10 cellular contexts compared by ENCODE assay signal in genomic region chr11:47271961-47272661, GRCh38. TPM values are rescaled to one million over a fixed set of nuclear protein-coding genes. Genes with fewer than 3 reads are reported as not detected.
DNase-seq lines count a peak whose midpoint lies in the region; ATAC-seq, FAIRE-seq and TF ChIP-seq lines count a peak whose summit lies in the region.
"Had no signal": no experiment of that assay in that cellular context is flagged by ENCODE, and none has a peak within 500 bp of the region (broad histone marks: within the 10 kb centered on the region; RNA-seq: fewer than 3 reads in every experiment).

No MANE protein-coding gene starts in this region.

- CTCF ChIA-PET in activated CD4-positive, alpha-beta memory T cell treated with anti-CD3 and anti-CD28 coated beads, Interleukin-2, amount 10 ng/mL, durations not matched to agents 7 days and 5 days (lab: Charles Lee), result interaction anchor here (1.1 to 2.6 kb wide), 5 partner anchors 13 to 140 kb away, joined by 3 to 12 read pairs (median 8); partner anchors contain the start of genes ACP2 and DDB2
- CTCF ChIA-PET in activated CD4-positive, alpha-beta memory T cell treated with anti-CD3 and anti-CD28 coated beads for 36 hours (lab: Charles Lee), result interaction anchor here (0.9 to 3.0 kb wide), 5 partner anchors 12 to 140 kb away, joined by 3 to 15 read pairs (median 4); partner anchors contain the start of gene ACP2

- peaks cover 13% of the 10 kb centered on the region for H3K36me3 ChIP-seq in endodermal cell (ENCODE audit: control insufficient read depth, insufficient read depth, low read length)
- H3K36me3 ChIP-seq: uterus had no signal

- peak overlapping the region; percentile 39 for H3K4me3 ChIP-seq in endodermal cell (ENCODE audit: low read length)
- H3K4me3 ChIP-seq: lung, uterus had no signal

- H3K27ac ChIP-seq in endodermal cell (ENCODE audit: low read depth, low read length), result no peak overlapping the region

- peaks cover 23% of the 10 kb centered on the region for H3K4me1 ChIP-seq in endodermal cell (ENCODE audit: control insufficient read depth, insufficient read depth, low read length)

- intact Hi-C loops in activated CD4-positive, alpha-beta memory T cell treated with anti-CD3 and anti-CD28 coated beads for 36 hours (cut with micrococcal nuclease), result no loop called here

- no peak for ATAC-seq in stimulated activated memory B cell treated with anti-CD40 and anti-IgM and Interleukin-4, amounts not matched to agents 10 μg/mL and 1 μg/mL and 100 μg/mL, for 72 hours
- no peak for ATAC-seq in activated CD4-positive, CD25-positive, alpha-beta regulatory T cell treated with anti-CD3 and anti-CD28 coated beads, Interleukin-2, amount 50 U/mL, for 24 hours
- no peak for ATAC-seq in HG02884 (IDR thresholded peaks at IDR 0.05; ENCODE audit: unreplicated experiment)

- peak overlapping the region; percentile 29 for H3K4me3 Mint-ChIP-seq in activated CD4-positive, alpha-beta memory T cell treated with anti-CD3 and anti-CD28 coated beads, Interleukin-2, amount 10 ng/mL, durations not matched to agents 7 days and 5 days
- H3K4me3 Mint-ChIP-seq in activated CD4-positive, alpha-beta memory T cell treated with anti-CD3 and anti-CD28 coated beads for 36 hours, result no peak overlapping the region
- no peak overlapping the region for H3K4me3 Mint-ChIP-seq in endodermal cell
- peak overlapping the region; percentile 38 for H3K4me3 Mint-ChIP-seq in stimulated activated memory B cell treated with anti-CD40 and anti-IgM and Interleukin-4, amounts not matched to agents 10 μg/mL and 1 μg/mL and 100 μg/mL, for 72 hours

- H3K27me3 ChIP-seq in endodermal cell (ENCODE audit: control insufficient read depth, insufficient read depth, low read length, poor library complexity, severe bottlenecking), result no peaks in the 10 kb centered on the region
- H3K27me3 ChIP-seq: uterus had no signal

- no peak for TF ChIP-seq CTCF in endodermal cell (conservative IDR thresholded peaks at IDR 0.05)

- FAIRE-seq in frontal cortex (lab: Jason Lieb, UNC), result no peak

- H3K27ac Mint-ChIP-seq in activated CD4-positive, alpha-beta memory T cell treated with anti-CD3 and anti-CD28 coated beads, Interleukin-2, amount 10 ng/mL, durations not matched to agents 7 days and 5 days, result peak overlapping the region; percentile 79
- H3K27ac Mint-ChIP-seq in activated CD4-positive, alpha-beta memory T cell treated with anti-CD3 and anti-CD28 coated beads for 36 hours, result no peak overlapping the region
- no peak overlapping the region for H3K27ac Mint-ChIP-seq in endodermal cell
- no peak overlapping the region for H3K27ac Mint-ChIP-seq in stimulated activated memory B cell treated with anti-CD40 and anti-IgM and Interleukin-4, amounts not matched to agents 10 μg/mL and 1 μg/mL and 100 μg/mL, for 72 hours

- H3K36me3 Mint-ChIP-seq in activated CD4-positive, alpha-beta memory T cell treated with anti-CD3 and anti-CD28 coated beads, Interleukin-2, amount 10 ng/mL, durations not matched to agents 7 days and 5 days (ENCODE audit: low read depth), result peaks cover 45% of the 10 kb centered on the region
- H3K36me3 Mint-ChIP-seq in activated CD4-positive, alpha-beta memory T cell treated with anti-CD3 and anti-CD28 coated beads for 36 hours, result peaks cover 19% of the 10 kb centered on the region
- H3K36me3 Mint-ChIP-seq in endodermal cell (ENCODE audit: low read depth), result peaks cover 21% of the 10 kb centered on the region
- peaks cover 20% of the 10 kb centered on the region for H3K36me3 Mint-ChIP-seq in stimulated activated memory B cell treated with anti-CD40 and anti-IgM and Interleukin-4, amounts not matched to agents 10 μg/mL and 1 μg/mL and 100 μg/mL, for 72 hours

- no peaks in the 10 kb centered on the region for H3K9me3 ChIP-seq in endodermal cell (ENCODE audit: control insufficient read depth, low read length)
- H3K9me3 ChIP-seq: uterus had no signal

- peaks cover 44% of the 10 kb centered on the region for H3K4me1 Mint-ChIP-seq in activated CD4-positive, alpha-beta memory T cell treated with anti-CD3 and anti-CD28 coated beads, Interleukin-2, amount 10 ng/mL, durations not matched to agents 7 days and 5 days
- peaks cover 39% of the 10 kb centered on the region for H3K4me1 Mint-ChIP-seq in activated CD4-positive, alpha-beta memory T cell treated with anti-CD3 and anti-CD28 coated beads for 36 hours (ENCODE audit: low read depth)
- H3K4me1 Mint-ChIP-seq in endodermal cell, result peaks cover 53% of the 10 kb centered on the region
- H3K4me1 Mint-ChIP-seq in stimulated activated memory B cell treated with anti-CD40 and anti-IgM and Interleukin-4, amounts not matched to agents 10 μg/mL and 1 μg/mL and 100 μg/mL, for 72 hours, result peaks cover 43% of the 10 kb centered on the region

- WGBS in endodermal cell (ENCODE audit: insufficient coverage in 1 of 2, insufficient read length in 1 of 2), 2 experiments, result 86 to 90% methylated on average over 5 to 11 of the region's 11 CpGs

- POLR2A ChIA-PET in activated CD4-positive, alpha-beta memory T cell treated with anti-CD3 and anti-CD28 coated beads, Interleukin-2, amount 10 ng/mL, durations not matched to agents 7 days and 5 days (lab: Charles Lee), result interaction anchor here (0.9 to 4.4 kb wide), 8 partner anchors 13 to 183 kb away, joined by 3 to 63 read pairs (median 5); partner anchors contain the start of genes ACP2, DDB2 and NR1H3
- POLR2A ChIA-PET in activated CD4-positive, alpha-beta memory T cell treated with anti-CD3 and anti-CD28 coated beads for 36 hours (lab: Charles Lee), result interaction anchor here (0.7 to 2.6 kb wide), 5 partner anchors 23 to 57 kb away, joined by 3 to 20 read pairs (median 7); partner anchors contain the start of genes ACP2 and DDB2

- H3K9ac ChIP-seq in endodermal cell (ENCODE audit: extremely low read depth, low read length, poor library complexity, severe bottlenecking), result no peak overlapping the region

- no peak for DNase-seq in activated CD4-positive, alpha-beta memory T cell treated with anti-CD3 and anti-CD28 coated beads, Interleukin-2, amount 10 ng/mL, durations not matched to agents 7 days and 5 days
- DNase-seq in activated CD4-positive, alpha-beta memory T cell treated with anti-CD3 and anti-CD28 coated beads for 36 hours, result no peak
- peak; percentile 11 for DNase-seq in NCI-H446 treated with DMSO at 0.1 percent for 48 hours (lab: John Stamatoyannopoulos, UW)
- DNase-seq in endodermal cell, result no peak
- DNase-seq in frontal cortex (ENCODE audit: low spot score in 2 of 2), result no peak
- DNase-seq: uterus had no signal

- no peaks in the 10 kb centered on the region for H3K27me3 Mint-ChIP-seq in activated CD4-positive, alpha-beta memory T cell treated with anti-CD3 and anti-CD28 coated beads, Interleukin-2, amount 10 ng/mL, durations not matched to agents 7 days and 5 days
- H3K27me3 Mint-ChIP-seq in activated CD4-positive, alpha-beta memory T cell treated with anti-CD3 and anti-CD28 coated beads for 36 hours, result no peaks in the 10 kb centered on the region
- no peaks in the 10 kb centered on the region for H3K27me3 Mint-ChIP-seq in endodermal cell (ENCODE audit: insufficient read depth)
- H3K27me3 Mint-ChIP-seq in stimulated activated memory B cell treated with anti-CD40 and anti-IgM and Interleukin-4, amounts not matched to agents 10 μg/mL and 1 μg/mL and 100 μg/mL, for 72 hours, result no peaks in the 10 kb centered on the region

- H3K9me3 Mint-ChIP-seq in activated CD4-positive, alpha-beta memory T cell treated with anti-CD3 and anti-CD28 coated beads, Interleukin-2, amount 10 ng/mL, durations not matched to agents 7 days and 5 days, result no peaks in the 10 kb centered on the region
- H3K9me3 Mint-ChIP-seq in activated CD4-positive, alpha-beta memory T cell treated with anti-CD3 and anti-CD28 coated beads for 36 hours, result no peaks in the 10 kb centered on the region
- no peaks in the 10 kb centered on the region for H3K9me3 Mint-ChIP-seq in endodermal cell
- no peaks in the 10 kb centered on the region for H3K9me3 Mint-ChIP-seq in stimulated activated memory B cell treated with anti-CD40 and anti-IgM and Interleukin-4, amounts not matched to agents 10 μg/mL and 1 μg/mL and 100 μg/mL, for 72 hours

RNA-seq across cellular contexts. Expression of gene MADD, which starts 2.2 kb away (rescaled TPM):
- 100 to 1,000 TPM in 1 of 2 experiments, 10 to 100 TPM in 1; 99.4 to 107 TPM for total RNA-seq in activated CD4-positive, alpha-beta memory T cell treated with anti-CD3 and anti-CD28 coated beads, Interleukin-2, amount 10 ng/mL, durations not matched to agents 7 days and 5 days
- 10 to 100 TPM; 58.2 to 62.1 TPM for total RNA-seq in activated CD4-positive, alpha-beta memory T cell treated with anti-CD3 and anti-CD28 coated beads for 36 hours
- 10 to 100 TPM; 30.2 to 36.0 TPM for total RNA-seq in endodermal cell
- 35.6 TPM for polyA plus RNA-seq in endodermal cell (2013, experiment 1 of 2)
- polyA plus RNA-seq in endodermal cell (2013, experiment 2 of 2), result 30.8 TPM
- total RNA-seq in frontal cortex, result 53.8 TPM

RNA-seq across cellular contexts. Expression of gene NR1H3, which starts 14.3 kb away (rescaled TPM):
- total RNA-seq in activated CD4-positive, alpha-beta memory T cell treated with anti-CD3 and anti-CD28 coated beads, Interleukin-2, amount 10 ng/mL, durations not matched to agents 7 days and 5 days, result 10 to 100 TPM; 10.5 to 13.9 TPM
- 10 to 100 TPM; 13.0 to 14.0 TPM for total RNA-seq in activated CD4-positive, alpha-beta memory T cell treated with anti-CD3 and anti-CD28 coated beads for 36 hours
- total RNA-seq in endodermal cell (10 to 100 TPM; 29.4 to 34.6 TPM), frontal cortex (8.2 TPM)
- 19.1 TPM for polyA plus RNA-seq in endodermal cell (2013, experiment 1 of 2)
- polyA plus RNA-seq in endodermal cell (2013, experiment 2 of 2), result 17.6 TPM

RNA-seq across cellular contexts. Expression of gene ACP2, which starts 23.5 kb away (rescaled TPM):
- total RNA-seq in activated CD4-positive, alpha-beta memory T cell treated with anti-CD3 and anti-CD28 coated beads, Interleukin-2, amount 10 ng/mL, durations not matched to agents 7 days and 5 days, result 10 to 100 TPM; 26.6 to 27.1 TPM
- 10 to 100 TPM; 10.1 to 12.2 TPM for total RNA-seq in activated CD4-positive, alpha-beta memory T cell treated with anti-CD3 and anti-CD28 coated beads for 36 hours
- 10 to 100 TPM; 42.9 to 45.9 TPM for total RNA-seq in endodermal cell
- 34.7 TPM for polyA plus RNA-seq in endodermal cell (2013, experiment 1 of 2)
- 28.7 TPM for polyA plus RNA-seq in endodermal cell (2013, experiment 2 of 2)
- total RNA-seq in frontal cortex, result 21.2 TPM

RNA-seq across cellular contexts. Expression of gene DDB2, which starts 57.3 kb away (rescaled TPM):
- 100 to 1,000 TPM; 159 to 163 TPM for total RNA-seq in activated CD4-positive, alpha-beta memory T cell treated with anti-CD3 and anti-CD28 coated beads, Interleukin-2, amount 10 ng/mL, durations not matched to agents 7 days and 5 days
- 100 to 1,000 TPM; 194 to 198 TPM for total RNA-seq in activated CD4-positive, alpha-beta memory T cell treated with anti-CD3 and anti-CD28 coated beads for 36 hours
- 10 to 100 TPM; 20.9 to 31.2 TPM for total RNA-seq in endodermal cell
- polyA plus RNA-seq in endodermal cell (2013, experiment 1 of 2), result 72.6 TPM
- 69.3 TPM for polyA plus RNA-seq in endodermal cell (2013, experiment 2 of 2)
- 8.2 TPM for total RNA-seq in frontal cortex

Comparison
In these comparisons a context has a peak if more than half of its experiments do, and no peak if none do; other contexts are left out.
1. H3K4me3 Mint-ChIP-seq: peak in activated CD4-positive, alpha-beta memory T cell treated with anti-CD3 and anti-CD28 coated beads, Interleukin-2, amount 10 ng/mL, durations not matched to agents 7 days and 5 days (single experiment) and stimulated activated memory B cell treated with anti-CD40 and anti-IgM and Interleukin-4, amounts not matched to agents 10 μg/mL and 1 μg/mL and 100 μg/mL, for 72 hours (single experiment); none in activated CD4-positive, alpha-beta memory T cell treated with anti-CD3 and anti-CD28 coated beads for 36 hours (single experiment) and endodermal cell (single experiment).